In genomic region chr1:227942716-227943261, GRCh38 we compare ENCODE assay signal across 18 cellular contexts. TPM values are rescaled to one million over a fixed set of nuclear protein-coding genes. Genes with fewer than 3 reads are reported as not detected.
DNase-seq lines count a peak whose midpoint lies in the region; ATAC-seq and TF ChIP-seq lines count a peak whose summit lies in the region.
"Had no signal": no experiment of that assay in that cellular context is flagged by ENCODE, and none has a peak within 500 bp of the region (broad histone marks: within the 10 kb centered on the region; RNA-seq: fewer than 3 reads in every experiment).

No MANE protein-coding gene starts in this region.

- H3K4me3 ChIP-seq in BLaER1 treated with 17β-estradiol and CSF1 and Interleukin-3, amounts not matched to agents 10 nM and 100 nM = no peak overlapping the region
- no peak overlapping the region for H3K4me3 ChIP-seq in right cardiac atrium (ENCODE audit: low read length)
- H3K4me3 ChIP-seq: K562, pancreas had no signal

- no peak overlapping the region for H2BK20ac ChIP-seq in H9 (ENCODE audit: low read depth, low read length, poor library complexity, severe bottlenecking)

- no peak overlapping the region for H2BK5ac ChIP-seq in H9 (ENCODE audit: insufficient read length, low read length)

- ATAC-seq in right cardiac atrium = no peak
- ATAC-seq in GM21786 (IDR thresholded peaks at IDR 0.05; ENCODE audit: unreplicated experiment) = no peak
- ATAC-seq in HG02870 (IDR thresholded peaks at IDR 0.05; ENCODE audit: unreplicated experiment) = no peak
- ATAC-seq: activated CD4-positive, CD25-positive, alpha-beta regulatory T cell treated with anti-CD3 and anti-CD28 coated beads, Interleukin-2, amount 50 U/mL, for 24 hours; pancreas; T-helper 17 cell had no signal

- no peaks in the 10 kb centered on the region for H3K9me3 ChIP-seq in BLaER1 treated with 17β-estradiol and CSF1 and Interleukin-3, amounts not matched to agents 10 nM and 100 nM (replicated peaks in 1 of 11)
- H3K9me3 ChIP-seq in H9 (ENCODE audit: control insufficient read depth, low read depth, low read length) = no peaks in the 10 kb centered on the region
- no peaks in the 10 kb centered on the region for H3K9me3 ChIP-seq in right cardiac atrium (ENCODE audit: control insufficient read depth, low read length)
- H3K9me3 ChIP-seq: pancreas had no signal

- no peak overlapping the region for H3T11ph ChIP-seq in H9 (ENCODE audit: low read length)

- H2BK12ac ChIP-seq in H9 (ENCODE audit: insufficient read length, low read depth, low read length) = no peak overlapping the region

- peaks cover 0 to 76% (median 22%) of the 10 kb centered on the region in 11 experiments; a peak in 12 of 22 replicates for H4K20me1 ChIP-seq in BLaER1 treated with 17β-estradiol and CSF1 and Interleukin-3, amounts not matched to agents 10 nM and 100 nM
- no peaks in the 10 kb centered on the region for H4K20me1 ChIP-seq in H9 (ENCODE audit: control insufficient read depth, insufficient read depth, insufficient read length)

- H3K9me3 Mint-ChIP-seq in H9 = no peaks in the 10 kb centered on the region
- no peaks in the 10 kb centered on the region for H3K9me3 Mint-ChIP-seq in activated T-helper 2 cell treated with anti-CD3 and anti-CD28 coated beads, Interferon-gamma antibody, Interleukin-2, Interleukin-4, amounts not matched to agents 10 μg/mL and 5 μg/mL and 100 μg/mL, durations not matched to agents 14 hours and 24 hours and 36 hours
- H3K9me3 Mint-ChIP-seq: central memory CD8-positive, alpha-beta T cell; immature natural killer cell had no signal

- DNase-seq in H9 (no peak), right cardiac atrium (peak in 2 of 3 donors; percentile 8 to 13), posterior vena cava (ENCODE audit: low spot score) (peak; percentile 74), NCI-H2081 treated with DMSO at 0.1 percent for 48 hours (lab: John Stamatoyannopoulos, UW) (no peak)
- no peak for DNase-seq in activated T-helper 2 cell treated with anti-CD3 and anti-CD28 coated beads, Interferon-gamma antibody, Interleukin-2, Interleukin-4, amounts not matched to agents 10 μg/mL and 5 μg/mL and 100 μg/mL, durations not matched to agents 14 hours and 24 hours and 36 hours (ENCODE audit: low spot score)
- DNase-seq: activated T-cell treated with anti-CD3 and anti-CD28 coated beads for 4 hours, immature natural killer cell, NCI-H2107, NCI-H774, T-helper 17 cell had no signal

- H3K4ac ChIP-seq in H9 (ENCODE audit: low read depth, low read length) = no peak overlapping the region

- no peak overlapping the region for H3K27ac ChIP-seq in BLaER1 treated with 17β-estradiol and CSF1 and Interleukin-3, amounts not matched to agents 10 nM and 100 nM
- no peak overlapping the region for H3K27ac ChIP-seq in H9 (ENCODE audit: insufficient read length, low read depth, low read length)
- H3K27ac ChIP-seq in right cardiac atrium (ENCODE audit: low read length) = no peak overlapping the region
- H3K27ac ChIP-seq: pancreas, RWPE1 had no signal

- no peak overlapping the region for H4K5ac ChIP-seq in H9 (ENCODE audit: insufficient read length, low read depth, low read length)

- whole genome bisulfite sequencing in H9 (ENCODE audit: extremely low coverage, insufficient read length, low lambda C conversion rate) = no CpG with 5 or more reads among the region's 8 CpGs
- WGBS in right cardiac atrium = 92% methylated on average over 8 of the region's 8 CpGs

- H3K4me2 ChIP-seq in BLaER1 treated with 17β-estradiol and CSF1 and Interleukin-3, amounts not matched to agents 10 nM and 100 nM = peak overlapping the region in 8 of 11 experiments; percentile 36 to 86 (median 71); a peak in 10 of 22 replicates
- no peak overlapping the region for H3K4me2 ChIP-seq in H9 (ENCODE audit: insufficient read depth, insufficient read length, low read length)

- peaks cover 9% of the 10 kb centered on the region for H3K23me2 ChIP-seq in H9 (ENCODE audit: insufficient read length, low read depth, low read length, poor library complexity, severe bottlenecking)

- no peak overlapping the region for H2BK15ac ChIP-seq in H9 (ENCODE audit: low read depth, low read length)

- intact Hi-C loops in right cardiac atrium (cut with DNase I) = no loop called here
- intact Hi-C loops in posterior vena cava (cut with DNase I) = loop anchor here (10.0 kb wide), 2 partner anchors 458 to 468 kb away; no protein-coding TSS in a partner anchor
- intact Hi-C loops in activated T-helper 2 cell treated with anti-CD3 and anti-CD28 coated beads, Interferon-gamma antibody, Interleukin-2, Interleukin-4, amounts not matched to agents 10 μg/mL and 5 μg/mL and 100 μg/mL, durations not matched to agents 14 hours and 24 hours and 36 hours (cut with micrococcal nuclease) = no loop called here

- no peak overlapping the region for H2BK120ac ChIP-seq in H9 (ENCODE audit: low read depth, low read length, poor library complexity, severe bottlenecking)

- H3K4me1 ChIP-seq in BLaER1 treated with 17β-estradiol and CSF1 and Interleukin-3, amounts not matched to agents 10 nM and 100 nM = peaks cover 14 to 81% (median 76%) of the 10 kb centered on the region in 10 experiments
- no peaks in the 10 kb centered on the region for H3K4me1 ChIP-seq in H9 (ENCODE audit: insufficient read depth, low read length)
- no peaks in the 10 kb centered on the region for H3K4me1 ChIP-seq in right cardiac atrium (ENCODE audit: control insufficient read depth, insufficient read depth, low read length)

- H4K91ac ChIP-seq in H9 (ENCODE audit: insufficient read length, low read depth, low read length) = no peak overlapping the region

- no peak overlapping the region for H2AK5ac ChIP-seq in H9 (ENCODE audit: insufficient read length, low read length)

- peak overlapping the region in 3 of 11 experiments; percentile 13 to 22 (median 21); a peak in 1 of 22 replicates for H3K9ac ChIP-seq in BLaER1 treated with 17β-estradiol and CSF1 and Interleukin-3, amounts not matched to agents 10 nM and 100 nM
- no peak overlapping the region for H3K9ac ChIP-seq in H9 (ENCODE audit: extremely low read depth, insufficient read length, low read length)

- TF ChIP-seq CTCF in H9 (conservative IDR thresholded peaks at IDR 0.05) = no peak

- H3K23ac ChIP-seq in H9 (ENCODE audit: insufficient read length, low read depth, low read length) = no peak overlapping the region

- no peaks in the 10 kb centered on the region for H3K36me3 ChIP-seq in BLaER1 treated with 17β-estradiol and CSF1 and Interleukin-3, amounts not matched to agents 10 nM and 100 nM
- H3K36me3 ChIP-seq: pancreas had no signal

- peaks cover 12 to 40% (median 17%) of the 10 kb centered on the region in 11 experiments for H3K27me3 ChIP-seq in BLaER1 treated with 17β-estradiol and CSF1 and Interleukin-3, amounts not matched to agents 10 nM and 100 nM
- H3K27me3 ChIP-seq in H9 (ENCODE audit: insufficient read depth, low read length) (no peaks in the 10 kb centered on the region), right cardiac atrium (ENCODE audit: control insufficient read depth, insufficient read depth) (no peaks in the 10 kb centered on the region)
- H3K27me3 ChIP-seq: pancreas had no signal

- H3K14ac ChIP-seq in H9 (ENCODE audit: insufficient read depth, low read length) = peak overlapping the region; percentile 12; the same call in 1 of the 2 replicates

- no peak overlapping the region for H3K4me3 Mint-ChIP-seq in H9
- H3K4me3 Mint-ChIP-seq in activated T-helper 2 cell treated with anti-CD3 and anti-CD28 coated beads, Interferon-gamma antibody, Interleukin-2, Interleukin-4, amounts not matched to agents 10 μg/mL and 5 μg/mL and 100 μg/mL, durations not matched to agents 14 hours and 24 hours and 36 hours (ENCODE audit: low read depth) = no peak overlapping the region
- H3K4me3 Mint-ChIP-seq: central memory CD8-positive, alpha-beta T cell; immature natural killer cell; T-helper 17 cell had no signal

- no peak overlapping the region for H2AFZ ChIP-seq in H9 (ENCODE audit: low read length)

- no peak overlapping the region for H3K56ac ChIP-seq in H9 (ENCODE audit: insufficient read length, low read depth, low read length)

- H4K8ac ChIP-seq in H9 (replicated peaks; ENCODE audit: insufficient read length, low read depth, low read length) = no peak overlapping the region

- no peaks in the 10 kb centered on the region for H3K79me1 ChIP-seq in H9 (ENCODE audit: insufficient read depth, low read depth, low read length, poor library complexity, severe bottlenecking)

- no peaks in the 10 kb centered on the region for H3K36me3 Mint-ChIP-seq in H9 (ENCODE audit: insufficient read depth in 1 of 3, low read depth in 3 of 3)
- no peaks in the 10 kb centered on the region for H3K36me3 Mint-ChIP-seq in activated T-helper 2 cell treated with anti-CD3 and anti-CD28 coated beads, Interferon-gamma antibody, Interleukin-2, Interleukin-4, amounts not matched to agents 10 μg/mL and 5 μg/mL and 100 μg/mL, durations not matched to agents 14 hours and 24 hours and 36 hours (ENCODE audit: low read depth)
- H3K36me3 Mint-ChIP-seq: immature natural killer cell had no signal

- H3K27me3 Mint-ChIP-seq in H9 (ENCODE audit: low read depth) = no peaks in the 10 kb centered on the region
- peaks cover 14% of the 10 kb centered on the region for H3K27me3 Mint-ChIP-seq in activated T-helper 2 cell treated with anti-CD3 and anti-CD28 coated beads, Interferon-gamma antibody, Interleukin-2, Interleukin-4, amounts not matched to agents 10 μg/mL and 5 μg/mL and 100 μg/mL, durations not matched to agents 14 hours and 24 hours and 36 hours (ENCODE audit: low read depth)

- no peak overlapping the region; a peak in 2 of 7 replicates for H3K27ac Mint-ChIP-seq in H9
- H3K27ac Mint-ChIP-seq in activated T-helper 2 cell treated with anti-CD3 and anti-CD28 coated beads, Interferon-gamma antibody, Interleukin-2, Interleukin-4, amounts not matched to agents 10 μg/mL and 5 μg/mL and 100 μg/mL, durations not matched to agents 14 hours and 24 hours and 36 hours = no peak overlapping the region
- H3K27ac Mint-ChIP-seq: immature natural killer cell had no signal

- H3K4me1 Mint-ChIP-seq in H9 = peaks cover 7 to 9% of the 10 kb centered on the region in 2 experiments
- peaks cover 3% of the 10 kb centered on the region for H3K4me1 Mint-ChIP-seq in activated T-helper 2 cell treated with anti-CD3 and anti-CD28 coated beads, Interferon-gamma antibody, Interleukin-2, Interleukin-4, amounts not matched to agents 10 μg/mL and 5 μg/mL and 100 μg/mL, durations not matched to agents 14 hours and 24 hours and 36 hours (ENCODE audit: low read depth)

- H3K79me2 ChIP-seq in H9 (ENCODE audit: insufficient read depth, low read length) = no peaks in the 10 kb centered on the region

- H3K18ac ChIP-seq in H9 (ENCODE audit: insufficient read length, low read depth, low read length) = no peak overlapping the region

RNA-seq across cellular contexts. Expression of gene WNT9A, which starts 4.9 kb away (rescaled TPM):
- total RNA-seq in H9 (2021) = 0.66 and 0.77 TPM in 2 replicates
- 1 to 10 TPM in 2 of 4 donors, under 1 TPM in 2; 0.60 to 1.8 (median 1.2) TPM for total RNA-seq in right cardiac atrium
- 0.63 TPM for polyA plus RNA-seq in right cardiac atrium
- 1 to 10 TPM; 2.7 to 3.3 TPM for total RNA-seq in posterior vena cava
- total RNA-seq in activated T-helper 2 cell treated with anti-CD3 and anti-CD28 coated beads, Interferon-gamma antibody, Interleukin-2, Interleukin-4, amounts not matched to agents 10 μg/mL and 5 μg/mL and 100 μg/mL, durations not matched to agents 14 hours and 24 hours and 36 hours = 0.05 TPM in 1 of 2 replicates, not detected in the other
- polyA plus RNA-seq: immature natural killer cell had no signal

Comparison
In these comparisons a context has a peak if more than half of its experiments do, and no peak if none do; other contexts are left out.
1. DNase-seq: peak in right cardiac atrium (2 of 3) and posterior vena cava (single experiment); none in H9 (single experiment), NCI-H2081 treated with DMSO at 0.1 percent for 48 hours (single experiment) and activated T-helper 2 cell treated with anti-CD3 and anti-CD28 coated beads, Interferon-gamma antibody, Interleukin-2, Interleukin-4, amounts not matched to agents 10 μg/mL and 5 μg/mL and 100 μg/mL, durations not matched to agents 14 hours and 24 hours and 36 hours (single experiment).
2. intact Hi-C loops: an anchor here in posterior vena cava (10.0 kb wide); none called in right cardiac atrium and activated T-helper 2 cell treated with anti-CD3 and anti-CD28 coated beads, Interferon-gamma antibody, Interleukin-2, Interleukin-4, amounts not matched to agents 10 μg/mL and 5 μg/mL and 100 μg/mL, durations not matched to agents 14 hours and 24 hours and 36 hours.